ENCODE assay signal across 28 cellular contexts in genomic region chr5:153256-153655, GRCh38. TPM values are rescaled to one million over a fixed set of nuclear protein-coding genes. Genes with fewer than 3 reads are reported as not detected.
A peak's percentile ranks its signal among the peaks of the same experiment; 100 is the strongest.
DNase-seq lines count a peak whose midpoint lies in the region; ATAC-seq, FAIRE-seq and TF ChIP-seq lines count a peak whose summit lies in the region.
"Had no signal": no experiment of that assay in that cellular context is flagged by ENCODE, and none has a peak within 500 bp of the region (broad histone marks: within the 10 kb centered on the region; RNA-seq: fewer than 3 reads in every experiment).

No MANE protein-coding gene starts in this region.

- no peaks in the 10 kb centered on the region for H3K27me3 ChIP-seq in colonic mucosa
- H3K27me3 ChIP-seq: cardiac muscle cell, right lobe of liver, SJCRH30, thyroid gland had no signal

- H3K4me3 ChIP-seq in colonic mucosa, result no peak overlapping the region
- H3K4me3 ChIP-seq: cardiac muscle cell, right lobe of liver, SJCRH30, thyroid gland had no signal

- ATAC-seq in GM19023 (IDR thresholded peaks at IDR 0.05; ENCODE audit: unreplicated experiment) (no peak), HG03135 (IDR thresholded peaks at IDR 0.05; ENCODE audit: unreplicated experiment) (no peak)
- ATAC-seq: activated CD8-positive, alpha-beta T cell treated with anti-CD3 and anti-CD28 coated beads, Interleukin-2, amount 10 ng/mL, durations not matched to agents 7 days and 5 days; right lobe of liver; T-helper 17 cell had no signal

- no peak overlapping the region for H3K27ac ChIP-seq in colonic mucosa
- H3K27ac ChIP-seq: cardiac muscle cell, right lobe of liver, thyroid gland had no signal

- no peaks in the 10 kb centered on the region for H3K36me3 ChIP-seq in colonic mucosa
- H3K36me3 ChIP-seq: right lobe of liver, SJCRH30, thyroid gland had no signal

- DNase-seq in EH (ENCODE audit: low read depth) (peak; percentile 77), RCC 7860 (ENCODE audit: low spot score) (peak; percentile 96), colonic mucosa (peak; percentile 4), non-pigmented ciliary epithelial cell (ENCODE audit: low read depth) (peak; percentile 23), NCI-H1417 treated with DMSO at 0.1 percent for 48 hours (lab: John Stamatoyannopoulos, UW) (no peak), activated T-cell treated with anti-CD3 and anti-CD28 coated beads for 4 hours (no peak)
- DNase-seq: activated CD4-positive, CD25-positive, alpha-beta regulatory T cell; activated CD8-positive, alpha-beta T cell treated with anti-CD3 and anti-CD28 coated beads, Interleukin-2, amount 10 ng/mL, durations not matched to agents 7 days and 5 days; activated naive CD8-positive, alpha-beta T cell treated with anti-CD3 and anti-CD28 coated beads, Interleukin-2, amount 10 ng/mL, durations not matched to agents 7 days and 5 days; COR-L47; hippocampal formation; NCI-H1436; NCI-H2171 treated with DMSO at 0.1 percent for 48 hours; NCI-H774; right lobe of liver; SJCRH30; stimulated activated naive CD4-positive, alpha-beta T cell; T-helper 17 cell; thyroid gland had no signal

- H3K4me1 ChIP-seq in colonic mucosa, result no peaks in the 10 kb centered on the region
- H3K4me1 ChIP-seq: right lobe of liver, thyroid gland had no signal

- no peaks in the 10 kb centered on the region for H3K9me3 ChIP-seq in colonic mucosa
- H3K9me3 ChIP-seq: right lobe of liver, SJCRH30, thyroid gland had no signal

- H3K9ac ChIP-seq in colonic mucosa (ENCODE audit: low read depth in 2 of 2, low read length in 2 of 2), result no peak overlapping the region

- no peak for TF ChIP-seq CTCF in colonic mucosa (IDR thresholded peaks at IDR 0.05)

- FAIRE-seq in RCC 7860 (lab: Jason Lieb, UNC), result peak; percentile 98
- FAIRE-seq: H1, keratinocyte had no signal

- intact Hi-C loops in colonic mucosa (cut with DNase I), result no loop called here

RNA-seq across cellular contexts. Expression of gene LRRC14B, which starts 38.0 kb away (rescaled TPM):
- total RNA-seq in colonic mucosa, result not detected
- total RNA-seq: activated CD8-positive, alpha-beta T cell treated with anti-CD3 and anti-CD28 coated beads, Interleukin-2, amount 10 ng/mL, durations not matched to agents 7 days and 5 days; activated T-helper 1 cell treated with anti-CD3 and anti-CD28 coated beads, Interleukin-12 subunit alpha, Interleukin-12 subunit beta, Interleukin-2, Interleukin-4 antibody, amounts not matched to agents 30 ng/mL and 10 ng/mL and 1 ng/mL, durations not matched to agents 14 hours and 24 hours and 36 hours; G401; H1; lung microvascular endothelial cell; osteocyte; right lobe of liver; SJCRH30; T-helper 17 cell; thyroid gland had no signal

Comparison
In these comparisons a context has a peak if more than half of its experiments do, and no peak if none do; other contexts are left out.
1. DNase-seq: peak in EH (single experiment), RCC 7860 (single experiment), colonic mucosa (single experiment) and non-pigmented ciliary epithelial cell (single experiment); none in NCI-H1417 treated with DMSO at 0.1 percent for 48 hours (single experiment) and activated T-cell treated with anti-CD3 and anti-CD28 coated beads for 4 hours (single experiment).